Comparison of ENCODE assay signal across 1 cellular context in genomic region chr13:42041684-42042035, GRCh38.
TF ChIP-seq lines count a peak whose summit lies in the region.

No MANE protein-coding gene starts in this region.

TF ChIP-seq in HepG2, 621 proteins besides CTCF, POLR2A, EP300 and RAD21 (continued from another document):
- TF ChIP-seq ZNF605 (CRISPR knock-in tag; IDR thresholded peaks at IDR 0.05) = 0 out of 2 replicates have a peak, but pooled peaks have one; percentile 39
- peak; percentile 27; the same call in 1 of the 2 replicates for TF ChIP-seq ZNF430 (CRISPR knock-in tag; IDR thresholded peaks at IDR 0.05)
- peak; percentile 36 for TF ChIP-seq XRCC5 (optimal IDR thresholded peaks at IDR 0.05; ENCODE audit: low read length)
- TF ChIP-seq PHF20 (CRISPR knock-in tag; IDR thresholded peaks at IDR 0.05) = no peak
- TF ChIP-seq SMC3 (IDR thresholded peaks at IDR 0.05; ENCODE audit: low read length) = peak; percentile 28; the same call in 1 of the 2 replicates
- peak; percentile 24 for TF ChIP-seq STAG1 (CRISPR knock-in tag; IDR thresholded peaks at IDR 0.05)
- TF ChIP-seq UBTF (CRISPR knock-in tag; IDR thresholded peaks at IDR 0.05) = 0 out of 2 replicates have a peak, but pooled peaks have one; percentile 8
- no peak for TF ChIP-seq POLR2AphosphoS5 (IDR thresholded peaks at IDR 0.05; ENCODE audit: low read depth, low read length)
- no peak for TF ChIP-seq ZNF616 (CRISPR knock-in tag; IDR thresholded peaks at IDR 0.05; ENCODE audit: low read depth)
- TF ChIP-seq TRIM24 (CRISPR knock-in tag; IDR thresholded peaks at IDR 0.05) = no peak
- peak; percentile 51; the same call in 1 of the 2 replicates for TF ChIP-seq EZH2 (conservative IDR thresholded peaks at IDR 0.05; ENCODE audit: low read depth, low read length)
- no peak for TF ChIP-seq ZNF629 (CRISPR knock-in tag; conservative IDR thresholded peaks at IDR 0.05)
